Comparison of ENCODE assay signal across 37 cellular contexts in genomic region chr7:138932870-138933269, GRCh38.
"Had no signal": no experiment of that assay in that cellular context is flagged by ENCODE, and none has a peak within 500 bp of the region (broad histone marks: within the 10 kb centered on the region; RNA-seq: fewer than 3 reads in every experiment).

No MANE protein-coding gene starts in this region.

- H3K36me3 ChIP-seq: cardiac muscle cell, MG63, Peyer's patch, SJSA1 had no signal

- DNase-seq: activated CD4-positive, alpha-beta T cell treated with anti-CD3 and anti-CD28 coated beads, Interleukin-2, amount 10 ng/mL, durations not matched to agents 24 days and 14 days; activated CD4-positive, alpha-beta T cell treated with anti-CD3 and anti-CD28 coated beads, Interleukin-2, amount 50 U/mL, for 4 hours; activated CD4-positive, CD25-positive, alpha-beta regulatory T cell; activated CD8-positive, alpha-beta T cell treated with anti-CD3 and anti-CD28 coated beads for 36 hours; activated effector memory CD4-positive, alpha-beta T cell treated with anti-CD3 and anti-CD28 coated beads, Interleukin-2, amount 50 U/mL, for 16 hours; activated naive CD4-positive, alpha-beta T cell; activated naive CD4-positive, alpha-beta T cell treated with anti-CD3 and anti-CD28 coated beads, Interleukin-2, amount 50 U/mL, for 16 hours; activated naive CD8-positive, alpha-beta T cell treated with anti-CD3 and anti-CD28 coated beads for 36 hours; activated T-cell treated with anti-CD3 and anti-CD28 coated beads, Interleukin-2, amount 50 U/mL, for 1 hour; activated T-cell treated with anti-CD3 and anti-CD28 coated beads, Interleukin-2, amount 50 U/mL, for 72 hours; amniotic stem cell; aorta; Kasumi-1; KG1; MG63; NCI-H1048; NCI-H1105 treated with DMSO at 0.1 percent for 48 hours; NCI-H1436; NCI-H1694; NCI-H1930; NCI-H2081 treated with DMSO at 0.1 percent for 48 hours; NCI-H226; NCI-H524 treated with DMSO at 0.1 percent for 48 hours; NCI-H748 treated with DMSO at 0.1 percent for 48 hours; NK-92 treated with Interleukin-12 subunit alpha and Interleukin-12 subunit beta, amount 100 ng/mL, for 24 hours; PC-3; Peyer's patch; RPMI8226; SHP77 treated with DMSO at 0.1 percent for 48 hours; T-helper 1 cell; T-helper 2 cell; T-helper 9 cell had no signal

- H3K4me1 Mint-ChIP-seq: activated CD4-positive, alpha-beta T cell treated with anti-CD3 and anti-CD28 coated beads, Interleukin-2, amount 10 ng/mL, durations not matched to agents 24 days and 14 days; activated naive CD8-positive, alpha-beta T cell treated with anti-CD3 and anti-CD28 coated beads for 36 hours; activated T-helper 17 cell treated with anti-CD3 and anti-CD28 coated beads, Interleukin-2, amount 50 U/mL, for 72 hours had no signal

- H3K27me3 Mint-ChIP-seq: activated CD8-positive, alpha-beta T cell treated with anti-CD3 and anti-CD28 coated beads for 36 hours had no signal

- H3K4me3 Mint-ChIP-seq: activated CD4-positive, alpha-beta T cell treated with anti-CD3 and anti-CD28 coated beads, Interleukin-2, amount 10 ng/mL, durations not matched to agents 24 days and 14 days; activated CD8-positive, alpha-beta T cell treated with anti-CD3 and anti-CD28 coated beads for 36 hours; activated naive CD8-positive, alpha-beta T cell treated with anti-CD3 and anti-CD28 coated beads for 36 hours; activated T-cell treated with anti-CD3 and anti-CD28 coated beads, Interleukin-2, amount 50 U/mL, for 72 hours; activated T-helper 17 cell treated with anti-CD3 and anti-CD28 coated beads, Interleukin-2, amount 50 U/mL, for 72 hours had no signal

- ATAC-seq: activated CD8-positive, alpha-beta T cell treated with anti-CD3 and anti-CD28 coated beads for 36 hours; activated T-cell treated with anti-CD3 and anti-CD28 coated beads, Interleukin-2, amount 50 U/mL, for 72 hours; activated T-helper 17 cell treated with anti-CD3 and anti-CD28 coated beads, Interleukin-2, amount 50 U/mL, for 72 hours; PC-3; SK-N-SH treated with all-trans-retinoic acid at 6 μM for 48 hours had no signal

- H3K27me3 ChIP-seq: cardiac muscle cell, MG63, Peyer's patch, SJSA1 had no signal

- H3K36me3 Mint-ChIP-seq: activated naive CD8-positive, alpha-beta T cell treated with anti-CD3 and anti-CD28 coated beads for 36 hours had no signal

- H3K9me3 ChIP-seq: MG63, Peyer's patch, SJSA1 had no signal

- H3K4me3 ChIP-seq: cardiac muscle cell, MG63, Peyer's patch, SJSA1 had no signal

- H3K27ac ChIP-seq: cardiac muscle cell, Peyer's patch, SJSA1, VCaP had no signal

- H3K9me3 Mint-ChIP-seq: activated CD4-positive, alpha-beta T cell treated with anti-CD3 and anti-CD28 coated beads, Interleukin-2, amount 10 ng/mL, durations not matched to agents 24 days and 14 days; activated CD8-positive, alpha-beta T cell treated with anti-CD3 and anti-CD28 coated beads for 36 hours; activated naive CD8-positive, alpha-beta T cell treated with anti-CD3 and anti-CD28 coated beads for 36 hours; activated T-cell treated with anti-CD3 and anti-CD28 coated beads, Interleukin-2, amount 50 U/mL, for 72 hours; activated T-helper 17 cell treated with anti-CD3 and anti-CD28 coated beads, Interleukin-2, amount 50 U/mL, for 72 hours had no signal

- H3K27ac Mint-ChIP-seq: activated CD4-positive, alpha-beta T cell treated with anti-CD3 and anti-CD28 coated beads, Interleukin-2, amount 10 ng/mL, durations not matched to agents 24 days and 14 days; activated CD8-positive, alpha-beta T cell treated with anti-CD3 and anti-CD28 coated beads for 36 hours; activated naive CD8-positive, alpha-beta T cell treated with anti-CD3 and anti-CD28 coated beads for 36 hours; activated T-cell treated with anti-CD3 and anti-CD28 coated beads, Interleukin-2, amount 50 U/mL, for 72 hours; activated T-helper 17 cell treated with anti-CD3 and anti-CD28 coated beads, Interleukin-2, amount 50 U/mL, for 72 hours had no signal
